ENCODE assay signal across 8 cellular contexts in the genomic region with DNA sequence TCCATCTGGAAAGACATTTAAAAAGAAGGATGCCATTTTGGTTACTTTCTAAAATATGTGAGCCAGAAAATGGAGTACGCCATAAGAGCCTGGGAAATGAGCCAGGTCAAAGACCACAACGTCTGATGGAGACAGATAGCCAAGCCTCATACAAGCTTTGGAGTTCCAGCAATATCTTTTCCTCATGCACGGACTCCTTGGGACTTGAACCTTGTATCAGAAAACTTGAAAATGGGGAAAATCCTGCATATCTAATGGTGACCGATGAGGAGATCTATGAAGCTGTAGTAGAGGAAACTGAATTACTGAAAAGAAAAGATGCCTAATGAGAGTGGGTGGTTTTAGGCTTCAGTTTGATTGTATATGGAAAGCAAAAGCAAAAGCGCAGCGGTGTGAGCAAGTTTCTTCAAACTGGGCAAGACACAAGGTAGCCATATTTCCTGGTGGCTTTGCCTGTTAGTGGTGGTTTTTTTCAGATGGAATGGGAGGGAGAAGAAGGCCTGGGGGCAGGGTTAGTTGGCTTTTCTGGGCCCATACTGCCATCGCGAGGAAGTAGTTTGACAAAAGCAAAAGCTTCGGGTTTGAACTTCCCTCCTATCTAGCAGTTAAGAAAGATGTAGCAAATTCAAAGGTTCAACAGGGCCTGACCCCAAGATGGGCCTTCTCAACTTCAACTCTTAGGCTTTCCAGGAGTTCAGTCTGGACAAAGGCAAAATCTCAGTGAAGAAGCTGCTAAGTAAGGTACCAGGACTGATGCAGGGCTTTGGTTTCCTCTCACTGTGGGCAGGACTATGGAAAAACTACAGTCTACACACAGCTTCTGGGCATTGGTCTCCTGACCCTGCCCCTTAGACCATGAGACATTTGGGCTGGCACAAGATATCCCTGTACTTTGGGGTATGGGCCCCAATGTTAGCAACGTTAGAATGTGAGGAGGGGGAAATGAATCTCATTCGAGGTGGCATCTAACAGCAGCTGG.
DNase-seq lines count a peak whose midpoint lies in the region; ATAC-seq and TF ChIP-seq lines count a peak whose summit lies in the region.

No MANE protein-coding gene starts in this region.

- CTCF ChIA-PET in activated CD8-positive, alpha-beta T cell treated with anti-CD3 and anti-CD28 coated beads, Interleukin-2, amount 10 ng/mL, durations not matched to agents 7 days and 5 days (lab: Charles Lee): interaction anchor here (1.2 to 2.5 kb wide), 2 partner anchors 9 to 15 kb away, joined by 5 to 11 read pairs; no protein-coding TSS in a partner anchor

- DNase-seq in DND-41: peak; percentile 56
- peak; percentile 79 for DNase-seq in activated CD8-positive, alpha-beta T cell treated with anti-CD3 and anti-CD28 coated beads, Interleukin-2, amount 10 ng/mL, durations not matched to agents 7 days and 5 days
- peak; percentile 81 to 82 for DNase-seq in erythroblast (lab: John Stamatoyannopoulos, UW)
- DNase-seq in posterior vena cava (ENCODE audit: low spot score): peak; percentile 88
- DNase-seq in uterus: peak; percentile 73 to 79
- DNase-seq in glutamatergic neuron: no peak

- no peaks in the 10 kb centered on the region for H3K36me3 ChIP-seq in DND-41 (ENCODE audit: insufficient read depth, low read length)
- H3K36me3 ChIP-seq in uterus: no peaks in the 10 kb centered on the region

- intact Hi-C loops in posterior vena cava (cut with DNase I) (loop anchor here in 1 of 2 donors (10.0 kb wide), 1 partner anchor 48 kb away; no protein-coding TSS in a partner anchor), uterus (cut with DNase I; ENCODE audit: low total_unique reads) (no loop called here)

- H2AFZ ChIP-seq in DND-41 (ENCODE audit: low read depth, low read length): no peak overlapping the region

- TF ChIP-seq CTCF in DND-41 (IDR thresholded peaks at IDR 0.05; ENCODE audit: borderline replicate concordance, extremely low read depth, low read length, poor library complexity, severe bottlenecking): no peak
- TF ChIP-seq CTCF in uterus (IDR thresholded peaks at IDR 0.05): peak; percentile 23 to 63 (median 50)
- no peak for TF ChIP-seq CTCF in glutamatergic neuron (IDR thresholded peaks at IDR 0.05; ENCODE audit: partially characterized antibody, unreplicated experiment)

- H3K27me3 Mint-ChIP-seq in IgD-negative memory B cell (no peaks in the 10 kb centered on the region), glutamatergic neuron (ENCODE audit: unreplicated experiment) (no peaks in the 10 kb centered on the region)
- no peaks in the 10 kb centered on the region for H3K27me3 Mint-ChIP-seq in activated CD8-positive, alpha-beta T cell treated with anti-CD3 and anti-CD28 coated beads, Interleukin-2, amount 10 ng/mL, durations not matched to agents 7 days and 5 days (ENCODE audit: low read depth)

- H3K4me1 Mint-ChIP-seq in IgD-negative memory B cell (peaks cover 16 to 25% (median 20%) of the 10 kb centered on the region in 3 donors), glutamatergic neuron (ENCODE audit: low read depth, unreplicated experiment) (no peaks in the 10 kb centered on the region)
- peaks cover 33% of the 10 kb centered on the region for H3K4me1 Mint-ChIP-seq in activated CD8-positive, alpha-beta T cell treated with anti-CD3 and anti-CD28 coated beads, Interleukin-2, amount 10 ng/mL, durations not matched to agents 7 days and 5 days (ENCODE audit: low read depth)

- ATAC-seq in DND-41 (ENCODE audit: insufficient read depth, low read depth) (peak; percentile 77), GM21381 (IDR thresholded peaks at IDR 0.05; ENCODE audit: unreplicated experiment) (peak; percentile 87)
- ATAC-seq in activated CD8-positive, alpha-beta T cell treated with anti-CD3 and anti-CD28 coated beads, Interleukin-2, amount 10 ng/mL, durations not matched to agents 7 days and 5 days: peak; percentile 91

- H3K9ac ChIP-seq in DND-41 (ENCODE audit: low read depth, low read length): no peak overlapping the region

- H4K20me1 ChIP-seq in DND-41 (ENCODE audit: insufficient read depth, low read length): no peaks in the 10 kb centered on the region

- H3K9me3 Mint-ChIP-seq in IgD-negative memory B cell: no peaks in the 10 kb centered on the region
- no peaks in the 10 kb centered on the region for H3K9me3 Mint-ChIP-seq in activated CD8-positive, alpha-beta T cell treated with anti-CD3 and anti-CD28 coated beads, Interleukin-2, amount 10 ng/mL, durations not matched to agents 7 days and 5 days (ENCODE audit: insufficient read depth)
- no peaks in the 10 kb centered on the region for H3K9me3 Mint-ChIP-seq in glutamatergic neuron (ENCODE audit: unreplicated experiment)

- H3K27ac ChIP-seq in DND-41 (ENCODE audit: low read length): no peak overlapping the region
- H3K27ac ChIP-seq in uterus: peak overlapping the region; percentile 68 to 81

- H3K27ac Mint-ChIP-seq in IgD-negative memory B cell (peak overlapping the region; percentile 67 to 96 (median 89)), glutamatergic neuron (ENCODE audit: unreplicated experiment) (no peak overlapping the region)
- peak overlapping the region; percentile 96 for H3K27ac Mint-ChIP-seq in activated CD8-positive, alpha-beta T cell treated with anti-CD3 and anti-CD28 coated beads, Interleukin-2, amount 10 ng/mL, durations not matched to agents 7 days and 5 days

- H3K36me3 Mint-ChIP-seq in IgD-negative memory B cell (no peaks in the 10 kb centered on the region), glutamatergic neuron (ENCODE audit: unreplicated experiment) (peaks cover 5% of the 10 kb centered on the region)
- peaks cover 4% of the 10 kb centered on the region for H3K36me3 Mint-ChIP-seq in activated CD8-positive, alpha-beta T cell treated with anti-CD3 and anti-CD28 coated beads, Interleukin-2, amount 10 ng/mL, durations not matched to agents 7 days and 5 days (ENCODE audit: low read depth)

- POLR2A ChIA-PET in activated CD8-positive, alpha-beta T cell treated with anti-CD3 and anti-CD28 coated beads, Interleukin-2, amount 10 ng/mL, durations not matched to agents 7 days and 5 days (lab: Charles Lee): no interaction called here

- H3K79me2 ChIP-seq in DND-41 (ENCODE audit: insufficient read depth, low read length): no peaks in the 10 kb centered on the region

- H3K4me2 ChIP-seq in DND-41 (ENCODE audit: insufficient read depth, low read length): no peak overlapping the region

- no peak overlapping the region for H3K4me3 ChIP-seq in DND-41 (ENCODE audit: low read depth in 1 of 2, low read length in 2 of 2)
- H3K4me3 ChIP-seq in uterus: peak overlapping the region; percentile 38

- H3K4me1 ChIP-seq in DND-41 (ENCODE audit: insufficient read depth, low read length) (peaks cover 3% of the 10 kb centered on the region; the same call in 1 of the 2 replicates), uterus (no peaks in the 10 kb centered on the region)

- no peak for TF ChIP-seq POLR2A in erythroblast (IDR thresholded peaks at IDR 0.05; ENCODE audit: low read length)
- TF ChIP-seq POLR2A in uterus (IDR thresholded peaks at IDR 0.05): no peak

- H3K9me3 ChIP-seq in DND-41 (ENCODE audit: insufficient read depth, low read length, severe bottlenecking) (no peaks in the 10 kb centered on the region), uterus (no peaks in the 10 kb centered on the region)

- H3K27me3 ChIP-seq in DND-41 (ENCODE audit: insufficient read depth, low read length, poor library complexity) (no peaks in the 10 kb centered on the region), uterus (no peaks in the 10 kb centered on the region)

- peak overlapping the region; percentile 67 to 93 (median 88) for H3K4me3 Mint-ChIP-seq in IgD-negative memory B cell
- peak overlapping the region; percentile 71 for H3K4me3 Mint-ChIP-seq in activated CD8-positive, alpha-beta T cell treated with anti-CD3 and anti-CD28 coated beads, Interleukin-2, amount 10 ng/mL, durations not matched to agents 7 days and 5 days
- no peak overlapping the region for H3K4me3 Mint-ChIP-seq in glutamatergic neuron (ENCODE audit: unreplicated experiment)

Comparison
In these comparisons a context has a peak if more than half of its experiments do, and no peak if none do; other contexts are left out.
1. H3K4me3 ChIP-seq: peak in uterus (2 of 2); none in DND-41 (0 of 2).
2. CTCF ChIP-seq: peak in uterus (4 of 4); none in DND-41 (single experiment) and glutamatergic neuron (single experiment).
3. Peak in every context shown above with its lines, with median percentiles within 50 percentile points of each other: ATAC-seq.